Comparison of ENCODE assay signal across 14 cellular contexts in genomic region chrX:22559506-22559905, GRCh38.
"Had no signal": no experiment of that assay in that cellular context is flagged by ENCODE, and none has a peak within 500 bp of the region (broad histone marks: within the 10 kb centered on the region; RNA-seq: fewer than 3 reads in every experiment).

No MANE protein-coding gene starts in this region.

- H3K36me3 ChIP-seq: breast epithelium had no signal

- H2AFZ ChIP-seq: hepatocyte had no signal

- H3K4me2 ChIP-seq: hepatocyte had no signal

- H3K4me1 ChIP-seq: breast epithelium had no signal

- H3K27me3 ChIP-seq: breast epithelium, hepatocyte had no signal

- H3K27ac ChIP-seq: breast epithelium, epithelial cell of prostate, hepatocyte had no signal

- H3K4me1 Mint-ChIP-seq: activated CD4-positive, alpha-beta memory T cell treated with anti-CD3 and anti-CD28 coated beads, Interleukin-2, amount 10 ng/mL, durations not matched to agents 7 days and 5 days; activated naive CD8-positive, alpha-beta T cell treated with anti-CD3 and anti-CD28 coated beads for 36 hours; natural killer cell; stimulated activated memory B cell treated with anti-CD40 and anti-IgM and Interleukin-4, amounts not matched to agents 10 μg/mL and 1 μg/mL and 100 μg/mL, for 72 hours; WTC11 had no signal

- H3K4me3 ChIP-seq: breast epithelium, hepatocyte had no signal

- H3K79me2 ChIP-seq: hepatocyte had no signal

- H3K9me3 Mint-ChIP-seq: activated CD4-positive, alpha-beta memory T cell treated with anti-CD3 and anti-CD28 coated beads, Interleukin-2, amount 10 ng/mL, durations not matched to agents 7 days and 5 days had no signal

- H3K27me3 Mint-ChIP-seq: activated CD4-positive, alpha-beta memory T cell treated with anti-CD3 and anti-CD28 coated beads, Interleukin-2, amount 10 ng/mL, durations not matched to agents 7 days and 5 days; activated naive CD8-positive, alpha-beta T cell treated with anti-CD3 and anti-CD28 coated beads for 36 hours; stimulated activated memory B cell treated with anti-CD40 and anti-IgM and Interleukin-4, amounts not matched to agents 10 μg/mL and 1 μg/mL and 100 μg/mL, for 72 hours had no signal

- H3K27ac Mint-ChIP-seq: activated CD4-positive, alpha-beta memory T cell treated with anti-CD3 and anti-CD28 coated beads, Interleukin-2, amount 10 ng/mL, durations not matched to agents 7 days and 5 days; activated naive CD8-positive, alpha-beta T cell treated with anti-CD3 and anti-CD28 coated beads for 36 hours; natural killer cell; stimulated activated memory B cell treated with anti-CD40 and anti-IgM and Interleukin-4, amounts not matched to agents 10 μg/mL and 1 μg/mL and 100 μg/mL, for 72 hours; WTC11 had no signal

- H3K36me3 Mint-ChIP-seq: activated naive CD8-positive, alpha-beta T cell treated with anti-CD3 and anti-CD28 coated beads for 36 hours; natural killer cell; stimulated activated memory B cell treated with anti-CD40 and anti-IgM and Interleukin-4, amounts not matched to agents 10 μg/mL and 1 μg/mL and 100 μg/mL, for 72 hours; WTC11 had no signal

- H3K4me3 Mint-ChIP-seq: activated CD4-positive, alpha-beta memory T cell treated with anti-CD3 and anti-CD28 coated beads, Interleukin-2, amount 10 ng/mL, durations not matched to agents 7 days and 5 days; activated naive CD8-positive, alpha-beta T cell treated with anti-CD3 and anti-CD28 coated beads for 36 hours; natural killer cell; stimulated activated memory B cell treated with anti-CD40 and anti-IgM and Interleukin-4, amounts not matched to agents 10 μg/mL and 1 μg/mL and 100 μg/mL, for 72 hours; WTC11 had no signal

- DNase-seq: activated CD4-positive, alpha-beta memory T cell treated with anti-CD3 and anti-CD28 coated beads, Interleukin-2, amount 10 ng/mL, durations not matched to agents 7 days and 5 days; activated CD4-positive, alpha-beta T cell treated with anti-CD3 and anti-CD28 coated beads for 4 hours; activated naive CD8-positive, alpha-beta T cell treated with anti-CD3 and anti-CD28 coated beads for 36 hours; amygdala; dermis blood vessel endothelial cell; natural killer cell; nucleus accumbens; stimulated activated CD4-positive, alpha-beta T cell treated with anti-CD3 and anti-CD28 coated beads, Interleukin-2, amount 100 ng/mL, for 48 hours had no signal

- ATAC-seq: left lobe of liver; natural killer cell; stimulated activated memory B cell treated with anti-CD40 and anti-IgM and Interleukin-4, amounts not matched to agents 10 μg/mL and 1 μg/mL and 100 μg/mL, for 72 hours; WTC11 had no signal
